Comparison of ENCODE assay signal across 8 cellular contexts in the genomic region with DNA sequence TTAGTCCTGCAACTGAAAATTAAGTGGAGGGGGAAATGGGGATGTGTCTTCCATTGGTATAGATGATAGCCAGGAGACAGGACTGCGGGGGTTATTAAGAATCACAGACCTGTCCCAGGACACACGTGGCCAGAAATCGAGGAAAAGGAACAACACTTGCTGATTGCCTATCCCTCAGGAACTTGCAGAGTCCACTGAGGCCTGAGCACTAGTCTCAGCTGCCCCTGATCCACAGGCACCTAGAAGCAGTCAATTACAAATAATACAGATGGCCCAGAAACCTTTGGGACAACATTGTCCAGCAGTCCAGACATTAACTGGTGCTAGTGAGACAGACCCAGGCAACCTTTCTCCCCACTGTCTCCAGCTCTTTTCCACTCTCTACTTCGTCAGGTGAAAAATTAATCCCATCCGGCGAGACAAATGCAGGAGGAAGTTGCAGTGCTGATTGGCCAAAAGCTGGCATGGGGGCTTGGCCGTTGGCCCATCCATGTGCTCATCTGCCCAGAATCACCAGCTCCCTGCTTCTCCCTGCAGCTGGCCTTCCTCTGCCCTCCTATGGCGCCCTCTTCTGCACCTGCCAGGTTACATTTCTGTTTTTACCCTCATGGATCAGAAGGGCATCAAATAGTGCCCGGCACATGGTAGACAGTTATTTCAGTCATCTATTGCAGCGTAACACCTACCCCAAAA. TPM values are rescaled to one million over a fixed set of nuclear protein-coding genes. Genes with fewer than 3 reads are reported as not detected.
DNase-seq lines count a peak whose midpoint lies in the region; ATAC-seq lines count a peak whose summit lies in the region.

No MANE protein-coding gene starts in this region.

- DNase-seq in GDM1 (lab: John Stamatoyannopoulos, UW): peak; percentile 44
- peak; percentile 50 for DNase-seq in NCI-H1105 treated with DMSO at 0.1 percent for 48 hours (lab: John Stamatoyannopoulos, UW)
- DNase-seq in activated CD4-positive, alpha-beta T cell treated with anti-CD3 and anti-CD28 coated beads, Interleukin-2, amount 50 U/mL, for 1 hour: peak; percentile 36
- DNase-seq in glomerular visceral epithelial cell (ENCODE audit: extremely low spot score): peak; percentile 71
- DNase-seq in SIG-M5 (lab: John Stamatoyannopoulos, UW): no peak
- no peak for DNase-seq in DMS79 treated with DMSO at 0.1 percent for 48 hours (lab: John Stamatoyannopoulos, UW)

- H3K4me3 ChIP-seq in skeletal muscle tissue (ENCODE audit: low read length in 3 of 3): no peak overlapping the region

- no peaks in the 10 kb centered on the region for H3K36me3 ChIP-seq in skeletal muscle tissue (ENCODE audit: control insufficient read depth in 3 of 3, insufficient read depth in 3 of 3, low read length in 3 of 3)

- H3K9ac ChIP-seq in skeletal muscle tissue (ENCODE audit: low read depth in 1 of 3, low read length in 3 of 3): peak overlapping the region in 1 of 3 donors; percentile 33

- peak overlapping the region; percentile 37 for H3K27ac ChIP-seq in skeletal muscle tissue (ENCODE audit: low read depth, low read length)

- H3K27me3 ChIP-seq in skeletal muscle tissue (ENCODE audit: control insufficient read depth in 3 of 3, insufficient read depth in 3 of 3, low read length in 3 of 3): no peaks in the 10 kb centered on the region

- H3K4me1 ChIP-seq in skeletal muscle tissue (ENCODE audit: control insufficient read depth in 3 of 3, insufficient read depth in 3 of 3, low read length in 3 of 3): peaks cover 19 to 24% (median 20%) of the 10 kb centered on the region in 3 donors

- ATAC-seq in GM21786 (IDR thresholded peaks at IDR 0.05; ENCODE audit: unreplicated experiment): no peak

- no peaks in the 10 kb centered on the region for H3K9me3 ChIP-seq in skeletal muscle tissue (ENCODE audit: control insufficient read depth in 3 of 3, low read length in 3 of 3)

RNA-seq across cellular contexts. Expression of a gene that starts 3.5 kb away (rescaled TPM):
- total RNA-seq in skeletal muscle tissue: 14.1 TPM

Comparison
In these comparisons a context has a peak if more than half of its experiments do, and no peak if none do; other contexts are left out.
1. DNase-seq: peak in GDM1 (single experiment), NCI-H1105 treated with DMSO at 0.1 percent for 48 hours (single experiment), activated CD4-positive, alpha-beta T cell treated with anti-CD3 and anti-CD28 coated beads, Interleukin-2, amount 50 U/mL, for 1 hour (single experiment) and glomerular visceral epithelial cell (single experiment); none in SIG-M5 (single experiment) and DMS79 treated with DMSO at 0.1 percent for 48 hours (single experiment).